Comparison of ENCODE assay signal across 8 cellular contexts in the genomic region with DNA sequence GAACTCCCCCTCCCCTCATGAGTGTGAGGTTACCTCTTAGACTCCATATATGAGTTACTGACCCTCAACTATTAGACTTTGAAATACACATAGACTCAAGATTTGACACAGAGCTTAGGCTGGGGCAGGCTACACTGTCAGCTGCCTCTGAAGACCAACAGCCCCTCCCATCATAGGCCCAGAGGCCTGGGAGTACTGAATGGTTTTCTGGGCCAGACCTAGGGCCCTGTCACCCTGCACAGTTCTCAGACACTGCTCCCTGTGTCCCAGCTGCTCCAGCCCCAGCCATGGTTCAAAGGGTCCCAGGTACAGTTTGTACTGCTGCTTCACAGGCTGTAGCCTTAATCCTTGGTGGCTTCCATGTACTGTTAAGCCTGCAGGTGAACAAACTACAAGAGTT.
"Had no signal": no experiment of that assay in that cellular context is flagged by ENCODE, and none has a peak within 500 bp of the region (broad histone marks: within the 10 kb centered on the region; RNA-seq: fewer than 3 reads in every experiment).

No MANE protein-coding gene starts in this region.

- FAIRE-seq: HepG2, HTR-8/SVneo had no signal

- ATAC-seq: HepG2 had no signal

- H3K9ac ChIP-seq: KMS-11 had no signal

- H3K27ac ChIP-seq: HL-60, KMS-11 had no signal

- H3K4me2 ChIP-seq: KMS-11 had no signal

- DNase-seq: IMR-90, Karpas-422, KBM-7, KG1 had no signal
